ENCODE assay signal across 30 cellular contexts in genomic region chr18:41206341-41206740, GRCh38.
"Had no signal": no experiment of that assay in that cellular context is flagged by ENCODE, and none has a peak within 500 bp of the region (broad histone marks: within the 10 kb centered on the region; RNA-seq: fewer than 3 reads in every experiment).

No MANE protein-coding gene starts in this region.

- H3K27ac ChIP-seq: ascending aorta, body of pancreas, KMS-11, Peyer's patch, RWPE1, SJCRH30, VCaP had no signal

- H3K4me3 ChIP-seq: ascending aorta, body of pancreas, MG63, Peyer's patch, SJCRH30 had no signal

- DNase-seq: activated CD4-positive, alpha-beta memory T cell treated with anti-CD3 and anti-CD28 coated beads for 36 hours; activated CD4-positive, alpha-beta T cell treated with anti-CD3 and anti-CD28 coated beads, Interleukin-2, amount 10 ng/mL, durations not matched to agents 7 days and 5 days; activated CD4-positive, CD25-positive, alpha-beta regulatory T cell; activated CD8-positive, alpha-beta memory T cell treated with anti-CD3 and anti-CD28 coated beads for 24 hours; activated effector memory CD4-positive, alpha-beta T cell treated with anti-CD3 and anti-CD28 coated beads, Interleukin-2, amount 50 U/mL, for 16 hours; activated naive CD4-positive, alpha-beta T cell treated with Interleukin-2 at 50 U/mL for 16 hours; activated naive CD8-positive, alpha-beta T cell treated with anti-CD3 and anti-CD28 coated beads, Interleukin-2, amount 50 U/mL, for 24 hours; activated T-cell treated with anti-CD3 and anti-CD28 coated beads, Interleukin-2, amount 50 U/mL, for 4 hours; amniotic stem cell; body of pancreas; MG63; MV-4-11; NCI-H1092 treated with DMSO at 0.1 percent for 48 hours; NCI-H1436 treated with DMSO at 0.1 percent for 48 hours; NCI-H187; NCI-H2081; NCI-H345; NCI-H510A; NCI-H748 treated with DMSO at 0.1 percent for 48 hours; Peyer's patch; Right ventricle myocardium superior; SJCRH30; SK-N-SH; T-helper 1 cell had no signal

- H3K4me1 ChIP-seq: ascending aorta, body of pancreas, Peyer's patch, SJCRH30 had no signal

- FAIRE-seq: colon had no signal

- H3K4me2 ChIP-seq: KMS-11, SK-N-SH had no signal

- H3K27me3 ChIP-seq: ascending aorta, body of pancreas, MG63, Peyer's patch, SJCRH30 had no signal

- ATAC-seq: activated naive CD4-positive, alpha-beta T cell treated with anti-CD3 and anti-CD28 coated beads, Interleukin-2, amount 50 U/mL, for 72 hours; activated naive CD8-positive, alpha-beta T cell treated with anti-CD3 and anti-CD28 coated beads, Interleukin-2, amount 50 U/mL, for 24 hours; activated T-cell treated with anti-CD3 and anti-CD28 coated beads, Interleukin-2, amount 50 U/mL, for 4 hours; body of pancreas had no signal

- H3K36me3 ChIP-seq: ascending aorta, MG63, Peyer's patch, SJCRH30 had no signal

- H3K9ac ChIP-seq: KMS-11, SK-N-SH had no signal

- H3K9me3 ChIP-seq: ascending aorta, body of pancreas, MG63, Peyer's patch, SJCRH30, SK-N-SH had no signal
